In genomic region chr5:83470920-83471404, GRCh38 we compare ENCODE assay signal across 8 cellular contexts. TPM values are rescaled to one million over a fixed set of nuclear protein-coding genes. Genes with fewer than 3 reads are reported as not detected.
A peak's percentile ranks its signal among the peaks of the same experiment; 100 is the strongest.
DNase-seq lines count a peak whose midpoint lies in the region; ATAC-seq, FAIRE-seq and TF ChIP-seq lines count a peak whose summit lies in the region.

No MANE protein-coding gene starts in this region.

- CTCF ChIA-PET in A673 (lab: Charles Lee), result no interaction called here

- POLR2A ChIA-PET in A673 (lab: Charles Lee; ENCODE audit: low non-redundant PET), result no interaction called here

- peaks cover 13% of the 10 kb centered on the region for H3K79me2 ChIP-seq in GM23248 (ENCODE audit: insufficient read depth)

- TF ChIP-seq CTCF in A673 (conservative IDR thresholded peaks at IDR 0.05; ENCODE audit: low read depth, low read length) (no peak), bronchial epithelial cell (IDR thresholded peaks at IDR 0.05; ENCODE audit: insufficient read depth, low read length, severe bottlenecking) (no peak)

- BruUV-seq in A673 (replicated peaks; lab: Mats Ljungman, UMichigan), result no TSS peak

- in situ Hi-C loops in GM23248 (cut with MboI), result loop anchor here (25.0 kb wide), 1 partner anchor 834 kb away; no protein-coding TSS in a partner anchor

- no peak for DNase-seq in A673 (ENCODE audit: low spot score)
- DNase-seq in GM23248, result peak; percentile 35
- DNase-seq in bronchial epithelial cell (ENCODE audit: low read depth), result no peak
- no peak for DNase-seq in GM12892 (ENCODE audit: insufficient read length)
- DNase-seq in GF-D8 (lab: John Stamatoyannopoulos, UW), result no peak

- H3F3A ChIP-seq in GM23248 (ENCODE audit: insufficient read depth), result peaks cover 40% of the 10 kb centered on the region

- no peaks in the 10 kb centered on the region for H3K9me2 ChIP-seq in GM23248 (ENCODE audit: insufficient read depth)

- peak overlapping the region; percentile 94 for H3K4me2 ChIP-seq in GM23248 (ENCODE audit: unreplicated experiment)

- 7 to 9% methylated on average over 12 of the region's 12 CpGs for WGBS in GM23248 (ENCODE audit: low coverage in 1 of 2, low lambda C conversion rate in 2 of 2, missing lambda C conversion rate in 2 of 2), 2 experiments

- peak overlapping the region; percentile 74 for H2AFZ ChIP-seq in GM23248

- peaks cover 38% of the 10 kb centered on the region for H3K4me1 ChIP-seq in A673 (ENCODE audit: insufficient read depth, low read length, poor library complexity, severe bottlenecking)
- peaks cover 19% of the 10 kb centered on the region for H3K4me1 ChIP-seq in GM23248 (ENCODE audit: insufficient read depth)
- H3K4me1 ChIP-seq in mononuclear cell (ENCODE audit: insufficient read depth, low read length), result peaks cover 35% of the 10 kb centered on the region

- peaks cover 74% of the 10 kb centered on the region for H3K27me3 ChIP-seq in A673 (replicated peaks; ENCODE audit: insufficient read depth, low read depth, low read length, poor library complexity)
- peaks cover 8% of the 10 kb centered on the region; the same call in 1 of the 2 replicates for H3K27me3 ChIP-seq in GM23248 (replicated peaks; ENCODE audit: insufficient read depth)
- H3K27me3 ChIP-seq in bronchial epithelial cell (ENCODE audit: control insufficient read depth, insufficient read depth, low read length), result peaks cover 4% of the 10 kb centered on the region
- H3K27me3 ChIP-seq in mononuclear cell (ENCODE audit: insufficient read depth, low read length), result peaks cover 88% of the 10 kb centered on the region

- H3K9ac ChIP-seq in GM23248, result peak overlapping the region; percentile 86

- ATAC-seq in GM19351 (IDR thresholded peaks at IDR 0.05; ENCODE audit: unreplicated experiment) (no peak), GM18517 (IDR thresholded peaks at IDR 0.05; ENCODE audit: unreplicated experiment) (no peak)

- H3K36me3 ChIP-seq in A673 (ENCODE audit: insufficient read depth, low read length, poor library complexity, severe bottlenecking) (no peaks in the 10 kb centered on the region), GM23248 (ENCODE audit: low read depth) (no peaks in the 10 kb centered on the region), bronchial epithelial cell (ENCODE audit: control insufficient read depth, insufficient read depth, low read length) (no peaks in the 10 kb centered on the region)

- no peak overlapping the region for H3K27ac ChIP-seq in A673 (ENCODE audit: low read depth, low read length, poor library complexity, severe bottlenecking)
- H3K27ac ChIP-seq in GM23248, result no peak overlapping the region

- no peak for FAIRE-seq in bronchial epithelial cell (lab: Jason Lieb, UNC)
- no peak for FAIRE-seq in GM12892 (lab: Jason Lieb, UNC)

- H3K9me3 ChIP-seq in A673 (ENCODE audit: low read depth, low read length, poor library complexity, severe bottlenecking) (no peaks in the 10 kb centered on the region), GM23248 (ENCODE audit: low read depth) (no peaks in the 10 kb centered on the region), mononuclear cell (ENCODE audit: low read depth, low read length) (no peaks in the 10 kb centered on the region)

- peak overlapping the region; percentile 23 for H3K4me3 ChIP-seq in A673 (ENCODE audit: low read depth, low read length, poor library complexity, severe bottlenecking)
- H3K4me3 ChIP-seq in GM23248, result peak overlapping the region; percentile 90
- peak overlapping the region; percentile 61 for H3K4me3 ChIP-seq in bronchial epithelial cell (ENCODE audit: low read depth, low read length)
- H3K4me3 ChIP-seq in mononuclear cell (ENCODE audit: low read length), result peak overlapping the region; percentile 67

- intact Hi-C loops in A673 (cut with micrococcal nuclease; ENCODE audit: unreplicated experiment), result loop anchor here (5.0 kb wide), 2 partner anchors 829 to 1119 kb away; no protein-coding TSS in a partner anchor

- TF ChIP-seq POLR2A in GM12892 (IDR thresholded peaks at IDR 0.05; ENCODE audit: low read depth, low read length), result no peak

- H4K20me1 ChIP-seq in GM23248 (ENCODE audit: insufficient read depth), result no peaks in the 10 kb centered on the region

RNA-seq across cellular contexts. Expression of gene VCAN, which starts 0.6 kb away (rescaled TPM):
- total RNA-seq in A673 (2021) (0.90 and 1.3 TPM in 2 replicates), bronchial epithelial cell (7.8 and 33.7 TPM in 2 replicates), mononuclear cell (549 TPM)
- total RNA-seq in GM23248 (2014; rRNA removed; shearing (Covaris generic)), result 241 and 327 TPM in 2 replicates
- polyA plus RNA-seq in GM23248 (2016; fragmentation: Nextera tagmentation; extraction: Ambion mirVana), result 98.5 and 98.9 TPM in 2 replicates
- 0.47 TPM for polyA plus RNA-seq in GM12892 (2012; ENCODE audit: missing spikeins)

Comparison
In these comparisons a context has a peak if more than half of its experiments do, and no peak if none do; other contexts are left out.
1. H3K4me3 ChIP-seq: peak in every context shown above with its lines; median percentile 90 in GM23248; 67 in mononuclear cell; 61 in bronchial epithelial cell; 23 in A673.